ENCODE assay signal across 8 cellular contexts in genomic region chr2:239400000-239400831, GRCh38. TPM values are rescaled to one million over a fixed set of nuclear protein-coding genes. Genes with fewer than 3 reads are reported as not detected.
DNase-seq lines count a peak whose midpoint lies in the region; ATAC-seq and TF ChIP-seq lines count a peak whose summit lies in the region.

No MANE protein-coding gene starts in this region.

- H3K4me2 ChIP-seq in OCI-LY1 (ENCODE audit: low read length): peak overlapping the region; percentile 60

- H3K36me3 ChIP-seq in A673 (ENCODE audit: insufficient read depth, low read length, poor library complexity, severe bottlenecking): no peaks in the 10 kb centered on the region
- H3K36me3 ChIP-seq in OCI-LY1 (ENCODE audit: insufficient read depth, low read length): no peaks in the 10 kb centered on the region; the same call in 1 of the 2 replicates
- H3K36me3 ChIP-seq in muscle layer of colon (ENCODE audit: insufficient read depth, low read length): no peaks in the 10 kb centered on the region

- intact Hi-C loops in A673 (cut with micrococcal nuclease; ENCODE audit: unreplicated experiment): loop anchor here (10.0 kb wide), 1 partner anchor 145 kb away; no protein-coding TSS in a partner anchor

- TF ChIP-seq CTCF in A673 (conservative IDR thresholded peaks at IDR 0.05; ENCODE audit: low read depth, low read length) (no peak), OCI-LY1 (IDR thresholded peaks at IDR 0.05; ENCODE audit: low read length) (no peak), chondrocyte (IDR thresholded peaks at IDR 0.05) (no peak)

- ATAC-seq in GM18868 (IDR thresholded peaks at IDR 0.05; ENCODE audit: unreplicated experiment) (peak; percentile 1), GM18517 (IDR thresholded peaks at IDR 0.05; ENCODE audit: unreplicated experiment) (no peak)

- CTCF ChIA-PET in A673 (lab: Charles Lee): no interaction called here

- H3K9me3 ChIP-seq in A673 (ENCODE audit: low read depth, low read length, poor library complexity, severe bottlenecking) (no peaks in the 10 kb centered on the region), OCI-LY1 (ENCODE audit: low read length) (0 out of 2 replicates have a peak, but pooled peaks cover 4% of the 10 kb centered on the region), muscle layer of colon (ENCODE audit: low read length) (no peaks in the 10 kb centered on the region)

- POLR2A ChIA-PET in A673 (lab: Charles Lee; ENCODE audit: low non-redundant PET): no interaction called here

- no peaks in the 10 kb centered on the region for H3K79me2 ChIP-seq in OCI-LY1 (ENCODE audit: insufficient read depth, low read length)

- peak overlapping the region; percentile 24 for H3K27ac Mint-ChIP-seq in chondrocyte (ENCODE audit: unreplicated experiment)

- H3K4me1 Mint-ChIP-seq in chondrocyte (ENCODE audit: low read depth): peaks cover 23% of the 10 kb centered on the region

- H3K9me2 ChIP-seq in OCI-LY1 (ENCODE audit: low read depth, low read length): no peaks in the 10 kb centered on the region

- no peaks in the 10 kb centered on the region for H3F3A ChIP-seq in OCI-LY1 (ENCODE audit: insufficient read depth, low read length)

- H3K27me3 ChIP-seq in A673 (replicated peaks; ENCODE audit: insufficient read depth, low read depth, low read length, poor library complexity) (no peaks in the 10 kb centered on the region), OCI-LY1 (ENCODE audit: insufficient read depth, low read length) (peaks cover 11% of the 10 kb centered on the region; the same call in 1 of the 2 replicates), muscle layer of colon (ENCODE audit: control insufficient read depth in 1 of 2, insufficient read depth in 2 of 2, low read length in 2 of 2) (no peaks in the 10 kb centered on the region)

- H3K9ac ChIP-seq in OCI-LY1 (ENCODE audit: low read length) (no peak overlapping the region; the same call in 1 of the 2 replicates), muscle layer of colon (ENCODE audit: low read length) (peak overlapping the region; percentile 63)

- peak overlapping the region; percentile 63 for H3K4me3 ChIP-seq in A673 (ENCODE audit: low read depth, low read length, poor library complexity, severe bottlenecking)
- peak overlapping the region; percentile 43 for H3K4me3 ChIP-seq in OCI-LY1 (ENCODE audit: low read depth, low read length, poor library complexity, severe bottlenecking)
- H3K4me3 ChIP-seq in muscle layer of colon (ENCODE audit: low read depth in 1 of 2, low read length in 2 of 2): peak overlapping the region; percentile 62 to 69

- DNase-seq in A673 (ENCODE audit: low spot score): peak; percentile 44
- peak; percentile 40 for DNase-seq in chondrocyte (ENCODE audit: low spot score)
- no peak for DNase-seq in HuH-7 (ENCODE audit: low spot score)
- no peak for DNase-seq in NCI-H2029 (lab: John Stamatoyannopoulos, UW)

- no peak overlapping the region for H2AFZ ChIP-seq in OCI-LY1 (ENCODE audit: low read length)

- H3K27me3 Mint-ChIP-seq in chondrocyte (ENCODE audit: low read depth): no peaks in the 10 kb centered on the region

- H3K27ac ChIP-seq in A673 (ENCODE audit: low read depth, low read length, poor library complexity, severe bottlenecking): peak overlapping the region; percentile 71
- no peak overlapping the region for H3K27ac ChIP-seq in OCI-LY1 (ENCODE audit: low read depth, low read length, poor library complexity, severe bottlenecking)
- peak overlapping the region; percentile 91 for H3K27ac ChIP-seq in muscle layer of colon (ENCODE audit: low read depth, low read length)

- no peaks in the 10 kb centered on the region for H3K36me3 Mint-ChIP-seq in chondrocyte (ENCODE audit: low read depth)

- BruUV-seq in A673 (replicated peaks; lab: Mats Ljungman, UMichigan): no TSS peak

- peak overlapping the region; percentile 72 for H3K4me3 Mint-ChIP-seq in chondrocyte (ENCODE audit: unreplicated experiment)

- no peaks in the 10 kb centered on the region for H4K20me1 ChIP-seq in OCI-LY1 (ENCODE audit: insufficient read depth, low read length)

- H3K9me3 Mint-ChIP-seq in chondrocyte (ENCODE audit: low read depth): peaks cover 5% of the 10 kb centered on the region

- peaks cover 26% of the 10 kb centered on the region for H3K4me1 ChIP-seq in A673 (ENCODE audit: insufficient read depth, low read length, poor library complexity, severe bottlenecking)
- peaks cover 21% of the 10 kb centered on the region for H3K4me1 ChIP-seq in OCI-LY1 (ENCODE audit: insufficient read depth, low read length, severe bottlenecking)
- H3K4me1 ChIP-seq in muscle layer of colon (ENCODE audit: insufficient read depth, low read length): peaks cover 46% of the 10 kb centered on the region

RNA-seq across cellular contexts. Expression of gene HDAC4, which starts 0.6 kb away (rescaled TPM):
- total RNA-seq in A673 (2021): 36.0 and 40.0 TPM in 2 replicates
- 16.4 to 27.0 TPM (median 22.3 TPM) in 3 replicates for total RNA-seq in chondrocyte

Comparison
In these comparisons a context has a peak if more than half of its experiments do, and no peak if none do; other contexts are left out.
1. DNase-seq: peak in A673 (single experiment) and chondrocyte (single experiment); none in HuH-7 (single experiment) and NCI-H2029 (single experiment).
2. Peak in every context shown above with its lines, with median percentiles within 50 percentile points of each other: H3K4me3 ChIP-seq.